In the genomic region with DNA sequence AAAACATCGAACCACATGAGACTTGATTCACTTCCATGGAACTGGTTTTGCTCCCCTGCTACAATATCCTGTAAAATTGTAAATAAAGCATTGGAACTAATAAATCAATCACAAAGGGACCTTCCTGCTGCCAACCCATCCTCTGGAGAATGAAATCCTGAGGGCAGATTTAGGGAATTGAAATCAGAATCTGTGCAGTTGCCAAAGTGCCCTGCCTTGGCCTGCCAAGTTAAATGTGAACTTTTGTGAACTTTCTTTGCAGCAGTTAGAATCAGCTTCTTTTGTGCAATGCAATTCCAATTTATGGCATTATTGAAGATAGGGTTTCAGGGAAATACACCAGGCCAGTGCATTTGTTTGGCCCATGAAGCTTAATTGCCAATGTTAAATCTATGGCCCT, we compare ENCODE assay signal across 17 cellular contexts.
DNase-seq lines count a peak whose midpoint lies in the region; ATAC-seq, FAIRE-seq and TF ChIP-seq lines count a peak whose summit lies in the region.
"Had no signal": no experiment of that assay in that cellular context is flagged by ENCODE, and none has a peak within 500 bp of the region (broad histone marks: within the 10 kb centered on the region; RNA-seq: fewer than 3 reads in every experiment).

No MANE protein-coding gene starts in this region.

- H3K36me3 ChIP-seq in K562 (ENCODE audit: control insufficient read depth, insufficient read depth, low read length): no peaks in the 10 kb centered on the region
- no peaks in the 10 kb centered on the region for H3K36me3 ChIP-seq in HepG2 (replicated peaks in 1 of 2; ENCODE audit: control insufficient read depth in 1 of 2, insufficient read depth in 2 of 2, low read length in 2 of 2)
- H3K36me3 ChIP-seq in small intestine (ENCODE audit: control insufficient read depth in 2 of 2, insufficient read depth in 2 of 2, low read length in 2 of 2): no peaks in the 10 kb centered on the region
- H3K36me3 ChIP-seq: lower lobe of right lung, upper lobe of right lung had no signal

- intact Hi-C loops in K562 (cut with micrococcal nuclease): no loop called here
- intact Hi-C loops in HepG2 (cut with micrococcal nuclease; ENCODE audit: unreplicated experiment): no loop called here

- no peak overlapping the region for H3K9ac ChIP-seq in K562 (ENCODE audit: insufficient read depth in 1 of 2, low read depth in 2 of 2, low read length in 2 of 2)
- peak overlapping the region; percentile 16; the same call in 1 of the 2 replicates for H3K9ac ChIP-seq in HepG2 (ENCODE audit: insufficient read depth, low read depth, low read length)
- H3K9ac ChIP-seq: GM23248 had no signal

- H2AFZ ChIP-seq in K562 (ENCODE audit: low read depth, low read length) (peak overlapping the region; percentile 54; the same call in 1 of the 2 replicates), HepG2 (ENCODE audit: low read length) (no peak overlapping the region)
- H2AFZ ChIP-seq: GM23248 had no signal

- H3K27me3 ChIP-seq in K562 (ENCODE audit: control insufficient read depth in 2 of 2, insufficient read depth in 2 of 2, low read length in 2 of 2) (no peaks in the 10 kb centered on the region; a peak in 1 of 5 replicates), HepG2 (ENCODE audit: control insufficient read depth in 1 of 2, insufficient read depth in 2 of 2, low read length in 2 of 2) (no peaks in the 10 kb centered on the region), small intestine (ENCODE audit: control insufficient read depth in 2 of 2, insufficient read depth in 2 of 2, low read length in 2 of 2) (no peaks in the 10 kb centered on the region)
- H3K27me3 ChIP-seq: upper lobe of right lung had no signal

- TF ChIP-seq RAD21 in K562 (CRISPR knock-in tag; conservative IDR thresholded peaks at IDR 0.05 in 1 of 2, IDR thresholded peaks at IDR 0.05 in 1 of 2): no peak
- no peak for TF ChIP-seq RAD21 in HepG2 (CRISPR knock-in tag; IDR thresholded peaks at IDR 0.05)

- TF ChIP-seq POLR2A in K562 (conservative IDR thresholded peaks at IDR 0.05) (no peak), HepG2 (IDR thresholded peaks at IDR 0.05; ENCODE audit: insufficient read depth in 1 of 2, low read depth in 2 of 2, low read length in 2 of 2) (no peak)

- no peak for DNase-seq in K562 (ENCODE audit: extremely low read depth in 1 of 4, low spot score in 3 of 4)
- no peak for DNase-seq in HepG2 (ENCODE audit: low spot score)
- DNase-seq in small intestine: no peak
- DNase-seq in GM19240 (ENCODE audit: insufficient read length, low spot score): no peak
- DNase-seq in putamen (ENCODE audit: low spot score): no peak
- DNase-seq in SHP77 treated with DMSO at 0.1 percent for 48 hours (lab: John Stamatoyannopoulos, UW): no peak
- DNase-seq: activated naive CD4-positive, alpha-beta T cell treated with anti-CD3 and anti-CD28 coated beads, Interleukin-2, amount 10 ng/mL, durations not matched to agents 7 days and 5 days; GM23248; lower lobe of right lung; natural killer cell; NCI-H1436 treated with DMSO at 0.1 percent for 48 hours; NCI-H2227 treated with DMSO at 0.1 percent for 48 hours; upper lobe of right lung had no signal

- WGBS in K562 (ENCODE audit: insufficient coverage, low coverage, missing lambda C conversion rate): 41% methylated on average over 1 of the region's 1 CpG
- 4% methylated on average over 1 of the region's 1 CpG for WGBS in HepG2 (ENCODE audit: low lambda C conversion rate)
- 0 to 18% (median 0%) methylated on average over 1 of the region's 1 CpG for WGBS in small intestine, 3 donors

- H3K79me2 ChIP-seq in K562 (ENCODE audit: control insufficient read depth, insufficient read depth, low read length) (no peaks in the 10 kb centered on the region), HepG2 (ENCODE audit: insufficient read depth, low read length) (no peaks in the 10 kb centered on the region)

- BruUV-seq in K562 (replicated peaks; lab: Mats Ljungman, UMichigan) (no TSS peak), HepG2 (replicated peaks; lab: Mats Ljungman, UMichigan) (no TSS peak)

- FAIRE-seq in K562 (lab: Jason Lieb, UNC): no peak
- no peak for FAIRE-seq in HepG2 (lab: Jason Lieb, UNC)
- no peak for FAIRE-seq in small intestine (lab: Jason Lieb, UNC)
- FAIRE-seq: RCC 7860 had no signal

- TF ChIP-seq CTCF in C4-2B (conservative IDR thresholded peaks at IDR 0.05): no peak
- no peak for TF ChIP-seq CTCF in K562 (IDR thresholded peaks at IDR 0.05 in 2 of 3, conservative IDR thresholded peaks at IDR 0.05 in 1 of 3; ENCODE audit: insufficient read depth in 2 of 3, low read depth in 1 of 3, low read length in 3 of 3)
- no peak for TF ChIP-seq CTCF in HepG2 (CRISPR knock-in tag; IDR thresholded peaks at IDR 0.05)

- H3K27ac ChIP-seq in C4-2B (peak overlapping the region; percentile 37; the same call in 1 of the 2 replicates), K562 (ENCODE audit: extremely low read depth, low read depth, low read length) (no peak overlapping the region), HepG2 (ENCODE audit: extremely low read length, insufficient read depth, low read length) (peak overlapping the region; percentile 68), small intestine (ENCODE audit: low read depth in 1 of 2, low read length in 1 of 2) (peak overlapping the region; percentile 90 to 95)
- H3K27ac ChIP-seq: epithelial cell of prostate, GM23248, lower lobe of right lung, upper lobe of right lung had no signal

- H3K9me1 ChIP-seq in K562 (ENCODE audit: control insufficient read depth, insufficient read depth, low read length): no peaks in the 10 kb centered on the region

- H3K4me3 ChIP-seq in K562: no peak overlapping the region
- H3K4me3 ChIP-seq in HepG2 (replicated peaks in 1 of 3; ENCODE audit: insufficient read depth in 1 of 3, low read depth in 2 of 3, low read length in 3 of 3): peak overlapping the region in 1 of 3 experiments; percentile 53; a peak in 1 of 6 replicates
- no peak overlapping the region for H3K4me3 ChIP-seq in small intestine (ENCODE audit: low read depth in 1 of 2, low read length in 2 of 2)
- H3K4me3 ChIP-seq: GM23248, lower lobe of right lung, upper lobe of right lung had no signal

- H3K9me3 ChIP-seq in K562 (replicated peaks; ENCODE audit: control insufficient read depth, insufficient read depth, low read depth, low read length): no peaks in the 10 kb centered on the region
- no peaks in the 10 kb centered on the region for H3K9me3 ChIP-seq in HepG2 (ENCODE audit: low read length)
- H3K9me3 ChIP-seq in small intestine (ENCODE audit: control insufficient read depth, low read depth): no peaks in the 10 kb centered on the region
- H3K9me3 ChIP-seq: lower lobe of right lung, upper lobe of right lung had no signal

- in situ Hi-C loops in K562 (cut with MboI) (no loop called here), HepG2 (cut with HindIII; ENCODE audit: extremely low pct_ligation_motif_present, low pct_unique_long_range_greater_than_20kb) (no loop called here)

- H3K4me1 ChIP-seq in K562 (replicated peaks in 1 of 2; ENCODE audit: control insufficient read depth in 2 of 2, insufficient read depth in 2 of 2, low read length in 2 of 2) (no peaks in the 10 kb centered on the region; a peak in 1 of 5 replicates), HepG2 (ENCODE audit: insufficient read depth, low read length) (peaks cover 45% of the 10 kb centered on the region), small intestine (ENCODE audit: control insufficient read depth in 2 of 2, insufficient read depth in 1 of 2, low read depth in 1 of 2, low read length in 1 of 2) (peaks cover 2 to 5% of the 10 kb centered on the region in 2 donors)

- no peak for TF ChIP-seq EP300 in K562 (IDR thresholded peaks at IDR 0.05; ENCODE audit: low read length)
- no peak for TF ChIP-seq EP300 in HepG2 (IDR thresholded peaks at IDR 0.05; ENCODE audit: low read depth in 2 of 2, low read length in 2 of 2)
- no peak for TF ChIP-seq EP300 in HepG2 (CRISPR knock-in tag; IDR thresholded peaks at IDR 0.05; ENCODE audit: borderline replicate concordance)

- H4K20me1 ChIP-seq in K562 (replicated peaks; ENCODE audit: control insufficient read depth, insufficient read depth, low read length): no peaks in the 10 kb centered on the region
- no peaks in the 10 kb centered on the region for H4K20me1 ChIP-seq in HepG2 (ENCODE audit: insufficient read depth, low read length)

- H3K4me2 ChIP-seq in K562 (ENCODE audit: insufficient read depth, low read length): no peak overlapping the region
- H3K4me2 ChIP-seq in HepG2 (ENCODE audit: low read depth, low read length): peak overlapping the region; percentile 77

- ATAC-seq in K562: no peak
- peak; percentile 18; the same call in 2 of the 3 replicates for ATAC-seq in HepG2
- ATAC-seq in HG03457 (IDR thresholded peaks at IDR 0.05; ENCODE audit: unreplicated experiment): no peak
- ATAC-seq: lower lobe of right lung, natural killer cell, upper lobe of right lung had no signal

- CTCF ChIA-PET in K562 (lab: Yijun Ruan, JAX; ENCODE audit: low intra/inter-chr PET ratio): no interaction called here
- CTCF ChIA-PET in HepG2 (lab: Yijun Ruan, JAX; ENCODE audit: low intra/inter-chr PET ratio, low total read pairs): no interaction called here

- POLR2A ChIA-PET in K562 (lab: Yijun Ruan, JAX): interaction anchor here (0.6 to 1.7 kb wide), 3 partner anchors 9 to 20 kb away, joined by 3 to 4 read pairs (median 4); no protein-coding TSS in a partner anchor
- POLR2A ChIA-PET in HepG2 (lab: Yijun Ruan, JAX): no interaction called here

TF ChIP-seq in K562, 482 proteins besides CTCF, POLR2A, EP300 and RAD21:
- TF ChIP-seq CXXC5 (CRISPR knock-in tag; IDR thresholded peaks at IDR 0.05) (no peak), EZH2 (IDR thresholded peaks at IDR 0.05; ENCODE audit: borderline replicate concordance, low read depth, low read length) (no peak), TOE1 (IDR thresholded peaks at IDR 0.05; ENCODE audit: borderline replicate concordance) (no peak), TOE1 (CRISPR knock-in tag; IDR thresholded peaks at IDR 0.05; ENCODE audit: borderline replicate concordance, low read depth) (no peak), U2AF2 (optimal IDR thresholded peaks at IDR 0.05; ENCODE audit: low read depth, low read length) (no peak), HDAC2 (IDR thresholded peaks at IDR 0.05) (no peak)

TF ChIP-seq in HepG2, 621 proteins besides CTCF, POLR2A, EP300 and RAD21:
- TF ChIP-seq YEATS4 (CRISPR knock-in tag; IDR thresholded peaks at IDR 0.05; ENCODE audit: borderline replicate concordance): 0 out of 2 replicates have a peak, but pooled peaks have one; percentile 6
- 0 out of 2 replicates have a peak, but pooled peaks have one; percentile 1 for TF ChIP-seq PPARG (CRISPR knock-in tag; conservative IDR thresholded peaks at IDR 0.05)
- TF ChIP-seq SMYD3 (CRISPR knock-in tag; IDR thresholded peaks at IDR 0.05): 0 out of 2 replicates have a peak, but pooled peaks have one; percentile 29
- no peak for TF ChIP-seq IKZF1 (IDR thresholded peaks at IDR 0.05)
TF ChIP-seq in HepG2: peak in this region for 3.
